8 cellular contexts compared by ENCODE assay signal in genomic region chr2:110853516-110853915, GRCh38.
DNase-seq lines count a peak whose midpoint lies in the region; ATAC-seq and TF ChIP-seq lines count a peak whose summit lies in the region.

No MANE protein-coding gene starts in this region.

- peak; percentile 57 for TF ChIP-seq CTCF in foreskin keratinocyte (conservative IDR thresholded peaks at IDR 0.05)

- peaks cover 32% of the 10 kb centered on the region for H3K27me3 ChIP-seq in foreskin keratinocyte

- no peak overlapping the region for H3K27ac ChIP-seq in foreskin keratinocyte

- H3K4me1 ChIP-seq in foreskin keratinocyte = no peaks in the 10 kb centered on the region

- H3K36me3 Mint-ChIP-seq in activated CD8-positive, alpha-beta memory T cell treated with anti-CD3 and anti-CD28 coated beads, Interleukin-2, amount 10 ng/mL, durations not matched to agents 7 days and 5 days = peaks cover 6% of the 10 kb centered on the region

- no peak overlapping the region for H3K4me3 Mint-ChIP-seq in activated CD8-positive, alpha-beta memory T cell treated with anti-CD3 and anti-CD28 coated beads, Interleukin-2, amount 10 ng/mL, durations not matched to agents 7 days and 5 days

- H3K9me3 Mint-ChIP-seq in activated CD8-positive, alpha-beta memory T cell treated with anti-CD3 and anti-CD28 coated beads, Interleukin-2, amount 10 ng/mL, durations not matched to agents 7 days and 5 days (ENCODE audit: low read depth) = no peaks in the 10 kb centered on the region

- DNase-seq in SIG-M5 treated with dmso at 0.1 percent for 504 hours (lab: John Stamatoyannopoulos, UW; ENCODE audit: unreplicated experiment) = peak; percentile 49
- DNase-seq in SIG-M5 (lab: John Stamatoyannopoulos, UW) = no peak
- peak; percentile 67 for DNase-seq in NAMALWA (ENCODE audit: low spot score)
- peak; percentile 83 for DNase-seq in activated CD8-positive, alpha-beta memory T cell treated with anti-CD3 and anti-CD28 coated beads, Interleukin-2, amount 10 ng/mL, durations not matched to agents 7 days and 5 days
- no peak for DNase-seq in foreskin keratinocyte
- peak; percentile 56 for DNase-seq in stimulated activated CD4-positive, alpha-beta T cell treated with anti-CD3 and anti-CD28 coated beads, Interleukin-12 subunit alpha, Interleukin-12 subunit beta, amount 100 ng/mL, for 4 hours

- peak; percentile 50 for ATAC-seq in activated CD8-positive, alpha-beta memory T cell treated with anti-CD3 and anti-CD28 coated beads, Interleukin-2, amount 10 ng/mL, durations not matched to agents 7 days and 5 days
- peak; percentile 29 for ATAC-seq in foreskin keratinocyte
- no peak for ATAC-seq in GM19452 (IDR thresholded peaks at IDR 0.05; ENCODE audit: unreplicated experiment)
- ATAC-seq in HG02885 (IDR thresholded peaks at IDR 0.05; ENCODE audit: poor library complexity, unreplicated experiment) = no peak

- peaks cover 75% of the 10 kb centered on the region for H3K4me1 Mint-ChIP-seq in activated CD8-positive, alpha-beta memory T cell treated with anti-CD3 and anti-CD28 coated beads, Interleukin-2, amount 10 ng/mL, durations not matched to agents 7 days and 5 days

- H3K27ac Mint-ChIP-seq in activated CD8-positive, alpha-beta memory T cell treated with anti-CD3 and anti-CD28 coated beads, Interleukin-2, amount 10 ng/mL, durations not matched to agents 7 days and 5 days = peak overlapping the region; percentile 82

- CTCF ChIA-PET in activated CD8-positive, alpha-beta memory T cell treated with anti-CD3 and anti-CD28 coated beads, Interleukin-2, amount 10 ng/mL, durations not matched to agents 7 days and 5 days (lab: Charles Lee) = interaction anchor here (0.6 to 4.9 kb wide), 14 partner anchors 9 to 267 kb away, joined by 3 to 35 read pairs (median 4); partner anchors contain the start of gene BCL2L11

- H3K27me3 Mint-ChIP-seq in activated CD8-positive, alpha-beta memory T cell treated with anti-CD3 and anti-CD28 coated beads, Interleukin-2, amount 10 ng/mL, durations not matched to agents 7 days and 5 days = peaks cover 47% of the 10 kb centered on the region

Comparison
In these comparisons a context has a peak if more than half of its experiments do, and no peak if none do; other contexts are left out.
1. DNase-seq: peak in SIG-M5 treated with dmso at 0.1 percent for 504 hours (single experiment), NAMALWA (single experiment), activated CD8-positive, alpha-beta memory T cell treated with anti-CD3 and anti-CD28 coated beads, Interleukin-2, amount 10 ng/mL, durations not matched to agents 7 days and 5 days (single experiment) and stimulated activated CD4-positive, alpha-beta T cell treated with anti-CD3 and anti-CD28 coated beads, Interleukin-12 subunit alpha, Interleukin-12 subunit beta, amount 100 ng/mL, for 4 hours (single experiment); none in SIG-M5 (single experiment) and foreskin keratinocyte (0 of 2).
2. ATAC-seq: peak in activated CD8-positive, alpha-beta memory T cell treated with anti-CD3 and anti-CD28 coated beads, Interleukin-2, amount 10 ng/mL, durations not matched to agents 7 days and 5 days (single experiment) and foreskin keratinocyte (single experiment); none in GM19452 (single experiment) and HG02885 (single experiment).